22 cellular contexts compared by ENCODE assay signal in genomic region chr2:229784791-229785190, GRCh38.
DNase-seq lines count a peak whose midpoint lies in the region; ATAC-seq and TF ChIP-seq lines count a peak whose summit lies in the region.
"Had no signal": no experiment of that assay in that cellular context is flagged by ENCODE, and none has a peak within 500 bp of the region (broad histone marks: within the 10 kb centered on the region; RNA-seq: fewer than 3 reads in every experiment).

No MANE protein-coding gene starts in this region.

- no peaks in the 10 kb centered on the region for H3K27me3 ChIP-seq in brain microvascular endothelial cell (replicated peaks)
- H3K27me3 ChIP-seq: adrenal gland, MG63, neutrophil, thyroid gland had no signal

- H3K27ac ChIP-seq in brain microvascular endothelial cell: no peak overlapping the region
- H3K27ac ChIP-seq: neutrophil, thyroid gland had no signal

- peaks cover 27% of the 10 kb centered on the region for H3K36me3 ChIP-seq in brain microvascular endothelial cell (replicated peaks)

- DNase-seq in GM04503 (ENCODE audit: low read depth) (peak; percentile 16), foreskin fibroblast (peak; percentile 23 to 52), brain microvascular endothelial cell (no peak), Kasumi-1 (lab: John Stamatoyannopoulos, UW) (no peak)
- DNase-seq in activated naive CD8-positive, alpha-beta T cell treated with anti-CD3 and anti-CD28 coated beads for 36 hours: no peak
- DNase-seq in stimulated activated naive B cell treated with anti-CD40 and anti-IgM and Interleukin-4, amounts not matched to agents 10 μg/mL and 1 μg/mL and 100 μg/mL, for 72 hours: no peak
- DNase-seq in activated CD4-positive, alpha-beta T cell treated with anti-CD3 and anti-CD28 coated beads, Interleukin-2, amount 10 ng/mL, durations not matched to agents 24 days and 14 days: no peak
- DNase-seq: activated CD8-positive, alpha-beta T cell treated with anti-CD3 and anti-CD28 coated beads for 36 hours; activated gamma-delta T cell treated with Interleukin-2 at 50 U/mL for 16 hours; adrenal gland; CD8-positive, alpha-beta memory T cell; effector memory CD8-positive, alpha-beta T cell; MG63; NCI-H1417 treated with DMSO at 0.1 percent for 48 hours; NCI-H446; stimulated activated CD4-positive, alpha-beta T cell treated with anti-CD3 and anti-CD28 coated beads, Interleukin-1b, Interleukin-23, amount 100 ng/mL, for 48 hours; thyroid gland had no signal

- H3K9me3 Mint-ChIP-seq in activated naive CD8-positive, alpha-beta T cell treated with anti-CD3 and anti-CD28 coated beads for 36 hours: no peaks in the 10 kb centered on the region
- H3K9me3 Mint-ChIP-seq in stimulated activated naive B cell treated with anti-CD40 and anti-IgM and Interleukin-4, amounts not matched to agents 10 μg/mL and 1 μg/mL and 100 μg/mL, for 72 hours: no peaks in the 10 kb centered on the region
- H3K9me3 Mint-ChIP-seq in activated CD4-positive, alpha-beta T cell treated with anti-CD3 and anti-CD28 coated beads, Interleukin-2, amount 10 ng/mL, durations not matched to agents 24 days and 14 days: no peaks in the 10 kb centered on the region
- H3K9me3 Mint-ChIP-seq: activated CD8-positive, alpha-beta T cell treated with anti-CD3 and anti-CD28 coated beads for 36 hours; brain; CD8-positive, alpha-beta memory T cell; effector memory CD8-positive, alpha-beta T cell; GM23338 had no signal

- H3K4me3 ChIP-seq in foreskin fibroblast (ENCODE audit: low read depth in 1 of 2, low read length in 2 of 2) (no peak overlapping the region), brain microvascular endothelial cell (ENCODE audit: low read depth, low read length) (no peak overlapping the region)
- H3K4me3 ChIP-seq: adrenal gland, GM23338, K562, MG63, thyroid gland had no signal

- H3K27ac Mint-ChIP-seq in activated naive CD8-positive, alpha-beta T cell treated with anti-CD3 and anti-CD28 coated beads for 36 hours: peak overlapping the region; percentile 9
- peak overlapping the region; percentile 14 for H3K27ac Mint-ChIP-seq in stimulated activated naive B cell treated with anti-CD40 and anti-IgM and Interleukin-4, amounts not matched to agents 10 μg/mL and 1 μg/mL and 100 μg/mL, for 72 hours
- no peak overlapping the region for H3K27ac Mint-ChIP-seq in activated CD4-positive, alpha-beta T cell treated with anti-CD3 and anti-CD28 coated beads, Interleukin-2, amount 10 ng/mL, durations not matched to agents 24 days and 14 days
- H3K27ac Mint-ChIP-seq: activated CD8-positive, alpha-beta T cell treated with anti-CD3 and anti-CD28 coated beads for 36 hours; brain; GM23338 had no signal

- ATAC-seq in stimulated activated naive B cell treated with anti-CD40 and anti-IgM and Interleukin-4, amounts not matched to agents 10 μg/mL and 1 μg/mL and 100 μg/mL, for 72 hours (replicated peaks): no peak
- ATAC-seq: activated CD8-positive, alpha-beta T cell treated with anti-CD3 and anti-CD28 coated beads for 36 hours; effector memory CD8-positive, alpha-beta T cell; esophagus mucosa; GM23338; K562 had no signal

- no peak overlapping the region for H3K4me3 Mint-ChIP-seq in activated naive CD8-positive, alpha-beta T cell treated with anti-CD3 and anti-CD28 coated beads for 36 hours
- no peak overlapping the region for H3K4me3 Mint-ChIP-seq in stimulated activated naive B cell treated with anti-CD40 and anti-IgM and Interleukin-4, amounts not matched to agents 10 μg/mL and 1 μg/mL and 100 μg/mL, for 72 hours
- H3K4me3 Mint-ChIP-seq in activated CD4-positive, alpha-beta T cell treated with anti-CD3 and anti-CD28 coated beads, Interleukin-2, amount 10 ng/mL, durations not matched to agents 24 days and 14 days: no peak overlapping the region
- H3K4me3 Mint-ChIP-seq: activated CD8-positive, alpha-beta T cell treated with anti-CD3 and anti-CD28 coated beads for 36 hours; brain; CD8-positive, alpha-beta memory T cell; effector memory CD8-positive, alpha-beta T cell; GM23338 had no signal

- H3K36me3 Mint-ChIP-seq in activated naive CD8-positive, alpha-beta T cell treated with anti-CD3 and anti-CD28 coated beads for 36 hours: peaks cover 20% of the 10 kb centered on the region
- H3K36me3 Mint-ChIP-seq in stimulated activated naive B cell treated with anti-CD40 and anti-IgM and Interleukin-4, amounts not matched to agents 10 μg/mL and 1 μg/mL and 100 μg/mL, for 72 hours: peaks cover 33 to 56% of the 10 kb centered on the region in 2 donors
- peaks cover 44% of the 10 kb centered on the region for H3K36me3 Mint-ChIP-seq in activated CD4-positive, alpha-beta T cell treated with anti-CD3 and anti-CD28 coated beads, Interleukin-2, amount 10 ng/mL, durations not matched to agents 24 days and 14 days (ENCODE audit: low read depth)

- in situ Hi-C loops in brain microvascular endothelial cell (cut with HindIII; ENCODE audit: low pct_ligation_motif_present, low sequenced_read_pairs): no loop called here

- TF ChIP-seq CTCF in foreskin fibroblast (IDR thresholded peaks at IDR 0.05; ENCODE audit: low read depth, low read length) (no peak), brain microvascular endothelial cell (IDR thresholded peaks at IDR 0.05; ENCODE audit: low read depth, low read length, missing control alignments) (no peak)

- intact Hi-C loops in activated CD4-positive, alpha-beta T cell treated with anti-CD3 and anti-CD28 coated beads, Interleukin-2, amount 10 ng/mL, durations not matched to agents 24 days and 14 days (cut with micrococcal nuclease): loop anchor here (5.0 to 10.0 kb wide), 2 partner anchors 138 to 380 kb away; partner anchors contain the start of genes FBXO36 and TRIP12

- H3K27me3 Mint-ChIP-seq in activated naive CD8-positive, alpha-beta T cell treated with anti-CD3 and anti-CD28 coated beads for 36 hours: no peaks in the 10 kb centered on the region
- no peaks in the 10 kb centered on the region for H3K27me3 Mint-ChIP-seq in stimulated activated naive B cell treated with anti-CD40 and anti-IgM and Interleukin-4, amounts not matched to agents 10 μg/mL and 1 μg/mL and 100 μg/mL, for 72 hours
- H3K27me3 Mint-ChIP-seq in activated CD4-positive, alpha-beta T cell treated with anti-CD3 and anti-CD28 coated beads, Interleukin-2, amount 10 ng/mL, durations not matched to agents 24 days and 14 days: no peaks in the 10 kb centered on the region
- H3K27me3 Mint-ChIP-seq: activated CD8-positive, alpha-beta T cell treated with anti-CD3 and anti-CD28 coated beads for 36 hours; brain; CD8-positive, alpha-beta memory T cell; effector memory CD8-positive, alpha-beta T cell had no signal

- H3K4me1 Mint-ChIP-seq in activated naive CD8-positive, alpha-beta T cell treated with anti-CD3 and anti-CD28 coated beads for 36 hours: peaks cover 11% of the 10 kb centered on the region
- H3K4me1 Mint-ChIP-seq in stimulated activated naive B cell treated with anti-CD40 and anti-IgM and Interleukin-4, amounts not matched to agents 10 μg/mL and 1 μg/mL and 100 μg/mL, for 72 hours: peaks cover 9 to 13% of the 10 kb centered on the region in 2 donors
- H3K4me1 Mint-ChIP-seq in activated CD4-positive, alpha-beta T cell treated with anti-CD3 and anti-CD28 coated beads, Interleukin-2, amount 10 ng/mL, durations not matched to agents 24 days and 14 days: peaks cover 15% of the 10 kb centered on the region

Comparison
In these comparisons a context has a peak if more than half of its experiments do, and no peak if none do; other contexts are left out.
1. DNase-seq: peak in GM04503 (single experiment) and foreskin fibroblast (2 of 2); none in activated naive CD8-positive, alpha-beta T cell treated with anti-CD3 and anti-CD28 coated beads for 36 hours (single experiment), stimulated activated naive B cell treated with anti-CD40 and anti-IgM and Interleukin-4, amounts not matched to agents 10 μg/mL and 1 μg/mL and 100 μg/mL, for 72 hours (single experiment), brain microvascular endothelial cell (single experiment), Kasumi-1 (0 of 2) and activated CD4-positive, alpha-beta T cell treated with anti-CD3 and anti-CD28 coated beads, Interleukin-2, amount 10 ng/mL, durations not matched to agents 24 days and 14 days (single experiment).